ENCODE assay signal across 17 cellular contexts in the genomic region with DNA sequence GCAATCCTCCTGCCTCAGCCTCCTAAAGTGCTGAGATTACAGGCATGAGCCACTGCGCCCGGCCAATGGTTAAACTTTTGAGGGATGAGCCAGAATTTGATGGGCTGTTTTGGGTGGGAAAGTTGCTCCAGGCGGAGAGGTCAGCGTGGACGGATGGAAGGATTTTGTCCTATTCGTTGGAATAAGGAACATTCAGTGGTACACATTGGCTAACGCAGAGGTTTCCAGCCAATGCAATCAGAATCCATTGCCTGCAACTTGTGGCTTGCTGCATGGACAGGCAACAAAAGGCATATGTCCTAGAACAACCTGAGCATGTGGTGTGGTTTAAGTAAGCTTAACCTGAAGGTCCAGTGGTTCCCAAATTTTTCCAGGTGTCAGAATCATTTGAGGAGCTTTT. TPM values are rescaled to one million over a fixed set of nuclear protein-coding genes. Genes with fewer than 3 reads are reported as not detected.
A peak's percentile ranks its signal among the peaks of the same experiment; 100 is the strongest.
DNase-seq lines count a peak whose midpoint lies in the region; TF ChIP-seq lines count a peak whose summit lies in the region.
"Had no signal": no experiment of that assay in that cellular context is flagged by ENCODE, and none has a peak within 500 bp of the region (broad histone marks: within the 10 kb centered on the region; RNA-seq: fewer than 3 reads in every experiment).

No MANE protein-coding gene starts in this region.

- no peaks in the 10 kb centered on the region for H3K9me2 ChIP-seq in OCI-LY7 (ENCODE audit: insufficient read depth, low read length)

- no peak for TF ChIP-seq CTCF in coronary artery (IDR thresholded peaks at IDR 0.05)
- TF ChIP-seq CTCF in ovary (IDR thresholded peaks at IDR 0.05), result no peak
- TF ChIP-seq CTCF in OCI-LY7 (conservative IDR thresholded peaks at IDR 0.05; ENCODE audit: low read length), result no peak

- 53 to 65% (median 56%) methylated on average over 7 of the region's 7 CpGs for WGBS in ovary, 3 donors

- POLR2A ChIA-PET in OCI-LY7 (lab: Charles Lee), result interaction anchor here (1.0 to 1.1 kb wide), 2 partner anchors 10 to 41 kb away, joined by 4 read pairs; no protein-coding TSS in a partner anchor

- TF ChIP-seq EP300 in ovary (IDR thresholded peaks at IDR 0.05), result no peak

- H3K27me3 Mint-ChIP-seq in activated T-cell treated with anti-CD3 and anti-CD28 coated beads, Interleukin-2, amount 50 U/mL, for 24 hours, result no peaks in the 10 kb centered on the region
- H3K27me3 Mint-ChIP-seq: type B pancreatic cell had no signal

- peak overlapping the region; percentile 95 for H3K27ac Mint-ChIP-seq in activated T-cell treated with anti-CD3 and anti-CD28 coated beads, Interleukin-2, amount 50 U/mL, for 24 hours

- H3K36me3 Mint-ChIP-seq in activated T-cell treated with anti-CD3 and anti-CD28 coated beads, Interleukin-2, amount 50 U/mL, for 24 hours (ENCODE audit: low read depth), result peaks cover 41% of the 10 kb centered on the region
- H3K36me3 Mint-ChIP-seq: type B pancreatic cell had no signal

- H3K27me3 ChIP-seq in ovary, result no peaks in the 10 kb centered on the region

- H3K4me2 ChIP-seq in OCI-LY7 (ENCODE audit: low read length), result no peak overlapping the region
- H3K4me2 ChIP-seq: PC-9 had no signal

- H3K4me1 Mint-ChIP-seq in activated T-cell treated with anti-CD3 and anti-CD28 coated beads, Interleukin-2, amount 50 U/mL, for 24 hours (ENCODE audit: low read depth), result peaks cover 91% of the 10 kb centered on the region

- H3K4me1 ChIP-seq in ovary (ENCODE audit: insufficient read depth) (peaks cover 26% of the 10 kb centered on the region), OCI-LY7 (ENCODE audit: insufficient read depth, low read length, poor library complexity, severe bottlenecking) (no peaks in the 10 kb centered on the region)

- H3K36me3 ChIP-seq in KOPT-K1 (ENCODE audit: insufficient read depth, low read length), result peaks cover 6% of the 10 kb centered on the region; the same call in 1 of the 2 replicates
- no peaks in the 10 kb centered on the region for H3K36me3 ChIP-seq in ovary
- H3K36me3 ChIP-seq in OCI-LY7 (ENCODE audit: insufficient read depth, low read length), result no peaks in the 10 kb centered on the region

- peak overlapping the region; percentile 69 for H3K4me3 Mint-ChIP-seq in activated T-cell treated with anti-CD3 and anti-CD28 coated beads, Interleukin-2, amount 50 U/mL, for 24 hours
- H3K4me3 Mint-ChIP-seq: type B pancreatic cell had no signal

- H3K79me2 ChIP-seq in OCI-LY7 (ENCODE audit: insufficient read depth, low read depth, low read length), result no peaks in the 10 kb centered on the region

- DNase-seq in activated T-cell treated with anti-CD3 and anti-CD28 coated beads, Interleukin-2, amount 50 U/mL, for 24 hours, result no peak
- no peak for DNase-seq in activated T-cell treated with anti-CD3 and anti-CD28 coated beads, Interleukin-2, amount 50 U/mL, for 1 hour
- DNase-seq in coronary artery (ENCODE audit: low spot score) (peak; percentile 53), ovary (peak in 1 of 5 donors; percentile 15), mucosa of gallbladder (ENCODE audit: low spot score) (no peak), OCI-LY7 (ENCODE audit: low spot score) (no peak), DMS 273 treated with DMSO at 0.1 percent for 48 hours (lab: John Stamatoyannopoulos, UW) (no peak)
- DNase-seq: ACHN, amniotic stem cell, cortex of kidney, KG1, NCI-H146, NCI-H510A treated with DMSO at 0.1 percent for 48 hours, PC-9, SW 1271 had no signal

- H3K27ac ChIP-seq in KOPT-K1 (ENCODE audit: low read depth, low read length, poor library complexity, severe bottlenecking) (peak overlapping the region; percentile 39), coronary artery (peak overlapping the region in 1 of 2 donors; percentile 53), ovary (peak overlapping the region; percentile 44 to 93), OCI-LY7 (ENCODE audit: low read depth, low read length, poor library complexity, severe bottlenecking) (no peak overlapping the region)
- H3K27ac ChIP-seq: PC-9 had no signal

- no peaks in the 10 kb centered on the region for H4K20me1 ChIP-seq in OCI-LY7 (ENCODE audit: insufficient read depth, low read length)

- BruUV-seq in OCI-LY7 (replicated peaks; lab: Mats Ljungman, UMichigan), result no TSS peak

- no peak for TF ChIP-seq POLR2A in ovary (IDR thresholded peaks at IDR 0.05)

- CTCF ChIA-PET in OCI-LY7 (lab: Charles Lee; ENCODE audit: unreplicated experiment), result no interaction called here

- H3K9me3 ChIP-seq in KOPT-K1 (ENCODE audit: insufficient read depth, low read length, poor library complexity, severe bottlenecking) (no peaks in the 10 kb centered on the region), ovary (no peaks in the 10 kb centered on the region), OCI-LY7 (ENCODE audit: low read length) (no peaks in the 10 kb centered on the region)

- H3K9me3 Mint-ChIP-seq in activated T-cell treated with anti-CD3 and anti-CD28 coated beads, Interleukin-2, amount 50 U/mL, for 24 hours, result no peaks in the 10 kb centered on the region
- H3K9me3 Mint-ChIP-seq: type B pancreatic cell had no signal

- no peak overlapping the region for H2AFZ ChIP-seq in OCI-LY7 (ENCODE audit: low read length)
- H2AFZ ChIP-seq: PC-9 had no signal

- H3K4me3 ChIP-seq in coronary artery, result no peak overlapping the region
- H3K4me3 ChIP-seq in ovary, result no peak overlapping the region
- H3K4me3 ChIP-seq in OCI-LY7 (ENCODE audit: low read depth, low read length, poor library complexity, severe bottlenecking), result no peak overlapping the region
- H3K4me3 ChIP-seq: PC-9 had no signal

- intact Hi-C loops in ovary (cut with DNase I), result no loop called here
- intact Hi-C loops in OCI-LY7 (cut with micrococcal nuclease; ENCODE audit: unreplicated experiment), result no loop called here

RNA-seq across cellular contexts. Expression of gene C1QTNF9, which starts 35.5 kb away (rescaled TPM):
- under 1 TPM in 4 of 7 donors, not detected in 3; 0.12 to 0.27 (median 0.19) TPM for total RNA-seq in ovary
- 1 to 10 TPM in 1 of 2 donors, under 1 TPM in 1; 0.39 to 1.6 TPM for polyA plus RNA-seq in ovary
- total RNA-seq in mucosa of gallbladder, result 0.14 TPM
- total RNA-seq in OCI-LY7 (2014; rRNA removed; shearing (Covaris generic)), result not detected in 2 replicates
- not detected in 2 replicates for total RNA-seq in OCI-LY7 (2022)
- total RNA-seq: PC-9 had no signal
